8 cellular contexts compared by ENCODE assay signal in genomic region chr6:149320745-149321240, GRCh38. TPM values are rescaled to one million over a fixed set of nuclear protein-coding genes. Genes with fewer than 3 reads are reported as not detected.
DNase-seq lines count a peak whose midpoint lies in the region; ATAC-seq, FAIRE-seq and TF ChIP-seq lines count a peak whose summit lies in the region.

No MANE protein-coding gene starts in this region.

- TF ChIP-seq POLR2A in thyroid gland (IDR thresholded peaks at IDR 0.05) = no peak

- DNase-seq in mammary epithelial cell (no peak), MCF 10A (ENCODE audit: unreplicated experiment) (no peak), RCC 7860 (ENCODE audit: low spot score) (no peak), fibroblast of lung (ENCODE audit: low read depth in 2 of 2) (peak in 1 of 2 donors; percentile 33), thyroid gland (no peak), NCI-H2196 treated with DMSO at 0.1 percent for 48 hours (lab: John Stamatoyannopoulos, UW; ENCODE audit: unreplicated experiment) (no peak), NCI-H774 (lab: John Stamatoyannopoulos, UW) (no peak)

- H3K27ac ChIP-seq in mammary epithelial cell (ENCODE audit: insufficient read depth, low read depth, low read length) = no peak overlapping the region
- H3K27ac ChIP-seq in fibroblast of lung (ENCODE audit: insufficient read depth, low read length) = no peak overlapping the region
- H3K27ac ChIP-seq in thyroid gland = peak overlapping the region in 2 of 3 donors; percentile 1 to 12

- H3K36me3 ChIP-seq in mammary epithelial cell (ENCODE audit: insufficient read depth, low read length) = peaks cover 3% of the 10 kb centered on the region
- H3K36me3 ChIP-seq in fibroblast of lung (ENCODE audit: control insufficient read depth, insufficient read depth, low read length) = no peaks in the 10 kb centered on the region
- H3K36me3 ChIP-seq in thyroid gland = no peaks in the 10 kb centered on the region

- FAIRE-seq in RCC 7860 (lab: Jason Lieb, UNC) = peak; percentile 52

- H3K4me2 ChIP-seq in mammary epithelial cell (ENCODE audit: insufficient read depth, low read depth, low read length) (peak overlapping the region; percentile 52), fibroblast of lung (ENCODE audit: extremely low read depth, insufficient read depth, low read length) (peak overlapping the region; percentile 41)

- no peaks in the 10 kb centered on the region for H4K20me1 ChIP-seq in mammary epithelial cell (ENCODE audit: insufficient read depth, low read length)
- peaks cover 11% of the 10 kb centered on the region for H4K20me1 ChIP-seq in fibroblast of lung (ENCODE audit: control insufficient read depth, extremely low read depth, insufficient read depth, low read length)

- intact Hi-C loops in mammary epithelial cell (cut with micrococcal nuclease) (no loop called here), MCF 10A (cut with micrococcal nuclease) (no loop called here), thyroid gland (cut with DNase I) (no loop called here)

- no peak overlapping the region for H3K4me3 Mint-ChIP-seq in MCF 10A (ENCODE audit: unreplicated experiment)

- peaks cover 9% of the 10 kb centered on the region for H3K4me1 ChIP-seq in mammary epithelial cell (ENCODE audit: insufficient read depth, low read length)
- peaks cover 6% of the 10 kb centered on the region for H3K4me1 ChIP-seq in fibroblast of lung (ENCODE audit: control insufficient read depth, extremely low read depth, insufficient read depth, low read length)
- peaks cover 48 to 53% of the 10 kb centered on the region in 2 donors for H3K4me1 ChIP-seq in thyroid gland

- BruUV-seq in mammary epithelial cell (replicated peaks; lab: Mats Ljungman, UMichigan) (no TSS peak), MCF 10A (replicated peaks; lab: Mats Ljungman, UMichigan) (no TSS peak)

- ATAC-seq in HG02870 (IDR thresholded peaks at IDR 0.05; ENCODE audit: unreplicated experiment) = no peak

- in situ Hi-C loops in mammary epithelial cell (cut with MboI; ENCODE audit: low sequenced_read_pairs in 2 of 2) = no loop called here

- H2AFZ ChIP-seq in mammary epithelial cell (ENCODE audit: low read depth, low read length) = no peak overlapping the region
- H2AFZ ChIP-seq in fibroblast of lung (ENCODE audit: low read length) = no peak overlapping the region

- peaks cover 32% of the 10 kb centered on the region for H3K4me1 Mint-ChIP-seq in MCF 10A (ENCODE audit: insufficient read depth, unreplicated experiment)

- CTCF ChIA-PET in mammary epithelial cell (lab: Charles Lee; ENCODE audit: low non-redundant PET) (no interaction called here), MCF 10A (lab: Yijun Ruan, JAX) (interaction anchor here (1.0 to 1.8 kb wide), 2 partner anchors 196 to 240 kb away, joined by 3 to 5 read pairs; no protein-coding TSS in a partner anchor)

- no peaks in the 10 kb centered on the region for H3K9me3 Mint-ChIP-seq in MCF 10A (ENCODE audit: unreplicated experiment)

- peaks cover 89% of the 10 kb centered on the region for H3K79me2 ChIP-seq in mammary epithelial cell (ENCODE audit: insufficient read depth, low read length)
- peaks cover 75% of the 10 kb centered on the region for H3K79me2 ChIP-seq in fibroblast of lung (ENCODE audit: control insufficient read depth, insufficient read depth, low read length)

- H3K27ac Mint-ChIP-seq in MCF 10A (ENCODE audit: low read depth, unreplicated experiment) = no peak overlapping the region

- dilution Hi-C loops in mammary epithelial cell (cut with HindIII; ENCODE audit: low sequenced_read_pairs) = no loop called here

- H3K9me3 ChIP-seq in mammary epithelial cell (replicated peaks; ENCODE audit: insufficient read depth, low read length) = no peaks in the 10 kb centered on the region
- no peaks in the 10 kb centered on the region for H3K9me3 ChIP-seq in fibroblast of lung (ENCODE audit: control insufficient read depth, insufficient read depth, low read depth, low read length)
- H3K9me3 ChIP-seq in thyroid gland = no peaks in the 10 kb centered on the region

- H3K27me3 ChIP-seq in mammary epithelial cell (ENCODE audit: insufficient read depth, low read length) (no peaks in the 10 kb centered on the region), fibroblast of lung (ENCODE audit: control insufficient read depth, insufficient read depth, low read length) (no peaks in the 10 kb centered on the region), thyroid gland (no peaks in the 10 kb centered on the region)

- TF ChIP-seq CTCF in mammary epithelial cell (conservative IDR thresholded peaks at IDR 0.05 in 1 of 2, IDR thresholded peaks at IDR 0.05 in 1 of 2; ENCODE audit: extremely low read depth in 1 of 2, insufficient read depth in 1 of 2, low read depth in 1 of 2, low read length in 2 of 2) (no peak), MCF 10A (IDR thresholded peaks at IDR 0.05; ENCODE audit: unreplicated experiment) (no peak), fibroblast of lung (conservative IDR thresholded peaks at IDR 0.05 in 1 of 2, IDR thresholded peaks at IDR 0.05 in 1 of 2; ENCODE audit: low read depth in 1 of 2, low read length in 2 of 2) (no peak), thyroid gland (IDR thresholded peaks at IDR 0.05) (no peak)

- H3K4me3 ChIP-seq in mammary epithelial cell (replicated peaks in 1 of 3; ENCODE audit: insufficient read depth in 1 of 3, low read depth in 2 of 3, low read length in 3 of 3) = no peak overlapping the region
- H3K4me3 ChIP-seq in fibroblast of lung (replicated peaks in 1 of 4; ENCODE audit: control extremely low read depth in 1 of 4, insufficient read depth in 1 of 4, low read depth in 3 of 4, low read length in 4 of 4) = no peak overlapping the region
- no peak overlapping the region for H3K4me3 ChIP-seq in thyroid gland (replicated peaks in 1 of 3)

- H3K9ac ChIP-seq in mammary epithelial cell (ENCODE audit: insufficient read depth, low read length) (no peak overlapping the region), fibroblast of lung (ENCODE audit: insufficient read depth, low read length) (no peak overlapping the region)

- no peaks in the 10 kb centered on the region for H3K27me3 Mint-ChIP-seq in MCF 10A (ENCODE audit: insufficient read depth, unreplicated experiment)

- POLR2A ChIA-PET in MCF 10A (lab: Yijun Ruan, JAX) = interaction anchor here (0.6 to 14.1 kb wide), 7 partner anchors 17 to 289 kb away, joined by 3 to 392 read pairs (median 4); no protein-coding TSS in a partner anchor

- no peaks in the 10 kb centered on the region for H3K36me3 Mint-ChIP-seq in MCF 10A (ENCODE audit: insufficient read depth, unreplicated experiment)

RNA-seq across cellular contexts. Expression of gene TAB2, which starts 3.3 kb away (rescaled TPM):
- 10 to 100 TPM; 21.2 to 47.3 TPM for total RNA-seq in mammary epithelial cell
- 31.0 TPM for polyA plus RNA-seq in mammary epithelial cell
- polyA minus RNA-seq in mammary epithelial cell = 59.2 TPM
- total RNA-seq in MCF 10A (2022) = 55.9 and 76.4 TPM in 2 replicates
- 18.7 and 27.2 TPM in 2 replicates for total RNA-seq in fibroblast of lung
- polyA plus RNA-seq in fibroblast of lung = 41.4 and 49.7 TPM in 2 replicates
- 23.5 and 27.1 TPM in 2 replicates for polyA plus RNA-seq in fibroblast of lung (2012)
- 10.9 and 13.9 TPM in 2 replicates for polyA minus RNA-seq in fibroblast of lung (ENCODE audit: low replicate concordance)
- 10 to 100 TPM; 58.5 to 74.3 (median 64.7) TPM for total RNA-seq in thyroid gland

Comparison
In these comparisons a context has a peak if more than half of its experiments do, and no peak if none do; other contexts are left out.
1. H3K27ac ChIP-seq: peak in thyroid gland (2 of 3); none in mammary epithelial cell (single experiment) and fibroblast of lung (single experiment).